In the genomic region with DNA sequence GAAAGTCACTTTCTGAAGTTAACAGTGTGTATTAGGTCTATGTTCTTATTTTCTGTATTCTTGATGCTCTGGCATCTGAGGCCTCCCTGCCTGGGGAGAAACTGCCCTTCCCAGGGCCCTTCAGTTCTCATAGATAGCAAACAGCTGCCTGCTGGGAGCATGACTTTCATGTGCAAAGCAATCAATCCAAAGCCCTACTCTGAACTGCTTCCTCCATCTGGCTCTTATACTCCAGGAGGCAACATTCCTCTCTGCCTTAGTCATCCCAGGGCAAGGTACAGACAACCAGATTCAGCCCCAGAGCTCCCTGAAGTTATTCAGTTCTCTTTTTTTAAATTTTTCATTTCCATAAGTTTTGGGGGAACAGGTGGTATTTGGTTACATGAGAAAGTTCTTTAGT, we compare ENCODE assay signal across 9 cellular contexts.
DNase-seq lines count a peak whose midpoint lies in the region; ATAC-seq lines count a peak whose summit lies in the region.
"Had no signal": no experiment of that assay in that cellular context is flagged by ENCODE, and none has a peak within 500 bp of the region (broad histone marks: within the 10 kb centered on the region; RNA-seq: fewer than 3 reads in every experiment).

No MANE protein-coding gene starts in this region.

- ATAC-seq in GM21717 (IDR thresholded peaks at IDR 0.05; ENCODE audit: unreplicated experiment): no peak

- DNase-seq in NCI-H1694 treated with DMSO at 0.1 percent for 48 hours (lab: John Stamatoyannopoulos, UW): peak; percentile 15
- DNase-seq in NCI-H1694 (lab: John Stamatoyannopoulos, UW): no peak
- DNase-seq in SW480 (ENCODE audit: low spot score): peak; percentile 95
- DNase-seq in glomerular visceral epithelial cell (ENCODE audit: extremely low spot score): peak; percentile 85
- peak; percentile 9 for DNase-seq in stimulated activated CD8-positive, alpha-beta memory T cell treated with anti-CD3 and anti-CD28 coated beads, Interleukin-4, amount 100 ng/mL, for 48 hours
- no peak for DNase-seq in KG1 (lab: John Stamatoyannopoulos, UW)
- DNase-seq in DMS79 treated with DMSO at 0.1 percent for 48 hours (lab: John Stamatoyannopoulos, UW): no peak
- DNase-seq: aorta had no signal

Comparison
In these comparisons a context has a peak if more than half of its experiments do, and no peak if none do; other contexts are left out.
1. DNase-seq: peak in NCI-H1694 treated with DMSO at 0.1 percent for 48 hours (single experiment), SW480 (single experiment), glomerular visceral epithelial cell (single experiment) and stimulated activated CD8-positive, alpha-beta memory T cell treated with anti-CD3 and anti-CD28 coated beads, Interleukin-4, amount 100 ng/mL, for 48 hours (single experiment); none in NCI-H1694 (single experiment), KG1 (single experiment) and DMS79 treated with DMSO at 0.1 percent for 48 hours (single experiment).